ENCODE assay signal across 8 cellular contexts in the genomic region with DNA sequence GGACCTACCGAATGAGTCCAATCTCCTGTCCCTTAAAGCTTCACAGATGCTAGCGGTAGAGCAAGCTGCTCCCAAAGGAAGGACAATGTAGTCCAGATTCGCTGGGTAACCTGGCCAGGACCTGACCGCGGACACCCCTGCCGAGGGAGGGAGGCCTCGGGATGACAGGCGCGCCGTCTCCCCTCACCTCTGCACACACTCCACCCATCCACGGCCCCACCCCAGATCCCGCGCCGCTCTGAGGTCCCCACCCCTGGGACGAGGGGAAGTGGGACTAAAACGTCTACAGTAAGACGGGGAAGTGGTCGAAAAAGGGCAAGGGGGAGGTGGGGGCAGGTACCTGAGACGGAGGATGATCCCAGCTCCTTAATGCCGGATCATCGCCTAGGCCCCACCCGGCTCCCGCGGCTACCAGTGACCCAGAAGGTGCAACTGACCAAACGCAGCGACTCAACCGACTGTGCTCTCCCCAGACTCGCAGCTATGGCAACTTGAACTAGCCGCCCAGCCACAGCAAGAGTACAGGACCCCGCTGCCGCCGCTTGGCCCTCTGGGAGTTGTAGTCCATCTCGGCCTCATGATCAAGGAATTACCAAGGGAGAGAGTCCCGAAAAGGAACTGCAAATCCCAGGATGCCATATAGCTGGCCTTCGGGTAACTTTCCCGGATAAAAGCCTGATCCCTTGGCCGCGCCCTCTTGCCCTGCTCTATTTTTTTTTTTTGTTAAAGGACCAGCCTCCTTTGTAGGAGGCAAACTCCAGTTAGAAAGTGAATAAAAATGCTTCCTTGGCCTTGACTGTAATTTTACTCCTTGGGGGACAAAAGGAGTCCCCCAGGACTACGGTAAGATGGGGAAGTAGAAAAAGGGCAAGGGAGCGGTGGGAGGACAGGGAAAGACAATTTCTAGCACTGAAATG. TPM values are rescaled to one million over a fixed set of nuclear protein-coding genes. Genes with fewer than 3 reads are reported as not detected.
DNase-seq lines count a peak whose midpoint lies in the region; ATAC-seq and TF ChIP-seq lines count a peak whose summit lies in the region.

TSS of gene CEP128 (minus strand) at position 498 of the 917 bp plus-strand sequence.

- H3K79me2 ChIP-seq in OCI-LY1 (ENCODE audit: insufficient read depth, low read length), result peaks cover 20% of the 10 kb centered on the region

- H3K27me3 ChIP-seq in HUES6 (ENCODE audit: control insufficient read depth, insufficient read depth, low read length), result no peaks in the 10 kb centered on the region
- H3K27me3 ChIP-seq in OCI-LY1 (ENCODE audit: insufficient read depth, low read length), result no peaks in the 10 kb centered on the region

- H3K36me3 ChIP-seq in HUES6 (ENCODE audit: control insufficient read depth, insufficient read depth, low read length), result 0 out of 2 replicates have a peak, but pooled peaks cover 4% of the 10 kb centered on the region
- H3K36me3 ChIP-seq in OCI-LY1 (ENCODE audit: insufficient read depth, low read length), result no peaks in the 10 kb centered on the region

- no peaks in the 10 kb centered on the region for H3K9me3 Mint-ChIP-seq in endothelial cell (ENCODE audit: unreplicated experiment)
- no peaks in the 10 kb centered on the region for H3K9me3 Mint-ChIP-seq in mesothelial cell of epicardium

- H2AFZ ChIP-seq in OCI-LY1 (ENCODE audit: low read length), result no peak within 1 kb of the TSS

- H3K36me3 Mint-ChIP-seq in endothelial cell (ENCODE audit: low read depth, unreplicated experiment) (no peaks in the 10 kb centered on the region), mesothelial cell of epicardium (no peaks in the 10 kb centered on the region)

- H3K9ac ChIP-seq in HUES6 (ENCODE audit: low read length) (peak within 1 kb of the TSS; percentile 28), OCI-LY1 (ENCODE audit: low read length) (peak within 1 kb of the TSS; percentile 78)

- H3K4me1 ChIP-seq in HUES6 (ENCODE audit: control insufficient read depth, insufficient read depth, low read length), result peaks cover 9% of the 10 kb centered on the region; the same call in 1 of the 2 replicates
- H3K4me1 ChIP-seq in OCI-LY1 (ENCODE audit: insufficient read depth, low read length, severe bottlenecking), result peaks cover 36% of the 10 kb centered on the region

- H3K27ac Mint-ChIP-seq in endothelial cell (ENCODE audit: unreplicated experiment), result peak within 1 kb of the TSS; percentile 81
- H3K27ac Mint-ChIP-seq in mesothelial cell of epicardium, result peak within 1 kb of the TSS; percentile 88

- ATAC-seq in GM21447 (IDR thresholded peaks at IDR 0.05; ENCODE audit: unreplicated experiment), result peak; percentile 96

- H3F3A ChIP-seq in OCI-LY1 (ENCODE audit: insufficient read depth, low read length), result no peaks in the 10 kb centered on the region

- H4K20me1 ChIP-seq in OCI-LY1 (ENCODE audit: insufficient read depth, low read length), result no peaks in the 10 kb centered on the region

- H3K4me1 Mint-ChIP-seq in endothelial cell (ENCODE audit: unreplicated experiment) (peaks cover 19% of the 10 kb centered on the region), mesothelial cell of epicardium (peaks cover 13% of the 10 kb centered on the region)

- H3K27me3 Mint-ChIP-seq in endothelial cell (ENCODE audit: unreplicated experiment) (no peaks in the 10 kb centered on the region), mesothelial cell of epicardium (ENCODE audit: low read depth) (peaks cover 6% of the 10 kb centered on the region)

- H3K4me3 ChIP-seq in HUES6 (ENCODE audit: low read depth, low read length), result peak within 1 kb of the TSS; percentile 81
- peak within 1 kb of the TSS; percentile 82 for H3K4me3 ChIP-seq in OCI-LY1 (ENCODE audit: low read depth, low read length, poor library complexity, severe bottlenecking)

- TF ChIP-seq CTCF in OCI-LY1 (IDR thresholded peaks at IDR 0.05; ENCODE audit: low read length) (no peak), endothelial cell (IDR thresholded peaks at IDR 0.05; ENCODE audit: unreplicated experiment) (no peak), mesothelial cell of epicardium (IDR thresholded peaks at IDR 0.05; ENCODE audit: unreplicated experiment) (no peak)

- H3K4me3 Mint-ChIP-seq in endothelial cell (ENCODE audit: unreplicated experiment) (peak within 1 kb of the TSS; percentile 95), mesothelial cell of epicardium (peak within 1 kb of the TSS; percentile 91)

- H3K27ac ChIP-seq in HUES6 (ENCODE audit: low read depth, low read length) (no peak within 1 kb of the TSS), OCI-LY1 (ENCODE audit: low read depth, low read length, poor library complexity, severe bottlenecking) (peak within 1 kb of the TSS; percentile 76)

- H3K9me3 ChIP-seq in HUES6 (ENCODE audit: control insufficient read depth, insufficient read depth, low read depth, low read length) (no peaks in the 10 kb centered on the region), OCI-LY1 (ENCODE audit: low read length) (no peaks in the 10 kb centered on the region)

- DNase-seq in D341Med (ENCODE audit: low spot score) (peak; percentile 94), endothelial cell (ENCODE audit: low spot score) (peak; percentile 92), mesothelial cell of epicardium (ENCODE audit: low spot score in 2 of 2, unreplicated experiment in 2 of 2) (peak; percentile 81 to 90)
- peak; percentile 85 for DNase-seq in activated CD8-positive, alpha-beta memory T cell treated with anti-CD3 and anti-CD28 coated beads, Interleukin-2, amount 50 U/mL, for 4 hours
- peak; percentile 69 for DNase-seq in stimulated activated CD8-positive, alpha-beta memory T cell treated with anti-CD3 and anti-CD28 coated beads, Interleukin-15, amount 100 ng/mL, for 4 hours (ENCODE audit: low read depth in 2 of 2)

- peak within 1 kb of the TSS; percentile 83 for H3K4me2 ChIP-seq in OCI-LY1 (ENCODE audit: low read length)

- H3K9me2 ChIP-seq in OCI-LY1 (ENCODE audit: low read depth, low read length), result no peaks in the 10 kb centered on the region

RNA-seq across cellular contexts. Expression of gene CEP128, which starts in this region (rescaled TPM):
- total RNA-seq in endothelial cell (ENCODE audit: unreplicated experiment), result 10.4 TPM
- total RNA-seq in mesothelial cell of epicardium, result 14.8 to 15.7 TPM (median 15.3 TPM) in 3 replicates
